In the genomic region with DNA sequence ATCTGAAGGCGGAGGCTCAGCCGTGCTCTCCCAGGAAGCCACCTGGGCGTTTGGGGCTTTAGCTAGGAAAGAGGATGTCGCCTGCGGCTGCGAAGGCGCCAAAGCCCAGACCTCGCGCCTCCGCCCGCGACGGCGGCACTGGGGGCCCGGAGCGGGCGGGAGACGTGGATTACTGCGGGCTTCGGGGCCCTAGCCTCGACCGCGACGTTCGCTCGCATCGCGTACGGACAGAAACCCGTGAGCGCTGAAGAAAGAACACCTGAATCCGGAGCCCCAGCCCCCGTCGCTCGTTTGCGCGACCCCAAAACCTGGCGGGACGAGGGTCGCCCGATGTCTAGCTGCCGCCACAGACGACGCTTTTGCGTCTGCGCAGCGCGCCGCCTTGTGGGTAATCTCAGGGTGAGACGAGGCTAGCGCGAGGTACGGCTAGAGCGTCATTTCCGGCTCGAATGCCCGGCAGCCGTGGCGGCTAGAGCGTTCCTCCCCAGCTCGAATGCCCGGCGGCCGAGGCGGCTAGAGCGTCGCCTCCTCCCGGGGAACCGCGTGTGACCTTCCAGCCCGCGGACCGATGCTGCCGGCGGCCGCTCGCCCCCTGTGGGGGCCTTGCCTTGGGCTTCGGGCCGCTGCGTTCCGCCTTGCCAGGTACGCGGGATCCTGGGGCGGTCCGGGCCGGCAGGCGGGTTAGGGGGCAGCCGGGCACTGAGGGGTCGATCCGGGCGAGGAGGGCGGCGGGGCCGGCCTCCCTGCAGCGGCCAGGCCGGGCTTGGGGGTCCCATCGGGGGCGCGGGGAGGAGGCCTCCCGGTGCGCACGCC, we compare ENCODE assay signal across 8 cellular contexts. TPM values are rescaled to one million over a fixed set of nuclear protein-coding genes. Genes with fewer than 3 reads are reported as not detected.
DNase-seq lines count a peak whose midpoint lies in the region; ATAC-seq and TF ChIP-seq lines count a peak whose summit lies in the region.

A gene (plus strand): TSS at position 434 of the 813 bp plus-strand sequence. CDS start 135 bp downstream, at position 569.

- H3K9me3 ChIP-seq in CD8-positive, alpha-beta T cell (ENCODE audit: low read length) = no peaks in the 10 kb centered on the region

- peaks cover 29% of the 10 kb centered on the region for H3K4me1 ChIP-seq in CD8-positive, alpha-beta T cell (ENCODE audit: insufficient read depth, low read length)

- H3K36me3 ChIP-seq in CD8-positive, alpha-beta T cell (ENCODE audit: insufficient read depth, low read length) = peaks cover 12% of the 10 kb centered on the region

- peaks cover 45% of the 10 kb centered on the region for H3K36me3 Mint-ChIP-seq in CD8-positive, alpha-beta T cell
- peaks cover 45% of the 10 kb centered on the region for H3K36me3 Mint-ChIP-seq in effector memory CD8-positive, alpha-beta T cell (ENCODE audit: insufficient read depth)
- H3K36me3 Mint-ChIP-seq in memory B cell = peaks cover 19% of the 10 kb centered on the region

- H3K27me3 Mint-ChIP-seq in CD8-positive, alpha-beta T cell (ENCODE audit: low read depth) = no peaks in the 10 kb centered on the region
- no peaks in the 10 kb centered on the region for H3K27me3 Mint-ChIP-seq in effector memory CD8-positive, alpha-beta T cell
- H3K27me3 Mint-ChIP-seq in memory B cell = no peaks in the 10 kb centered on the region

- peak within 1 kb of the TSS; percentile 87 for H3K4me3 Mint-ChIP-seq in CD8-positive, alpha-beta T cell
- peak within 1 kb of the TSS; percentile 93 to 94 for H3K4me3 Mint-ChIP-seq in effector memory CD8-positive, alpha-beta T cell
- peak within 1 kb of the TSS; percentile 94 for H3K4me3 Mint-ChIP-seq in memory B cell

- POLR2A ChIA-PET in CD8-positive, alpha-beta T cell (lab: Charles Lee) = interaction anchor here (0.6 to 4.3 kb wide), 11 partner anchors 8 to 223 kb away, joined by 3 to 44 read pairs (median 3); a partner anchor contains a TSS
- POLR2A ChIA-PET in activated CD8-positive, alpha-beta memory T cell treated with anti-CD3 and anti-CD28 coated beads for 36 hours (lab: Charles Lee) = interaction anchor here (0.6 to 2.7 kb wide), 11 partner anchors 9 to 306 kb away, joined by 3 to 13 read pairs (median 4); a partner anchor contains a TSS

- no peaks in the 10 kb centered on the region for H3K9me3 Mint-ChIP-seq in CD8-positive, alpha-beta T cell
- no peaks in the 10 kb centered on the region for H3K9me3 Mint-ChIP-seq in effector memory CD8-positive, alpha-beta T cell
- no peaks in the 10 kb centered on the region for H3K9me3 Mint-ChIP-seq in memory B cell

- peak within 1 kb of the TSS; percentile 96 for H3K27ac ChIP-seq in CD8-positive, alpha-beta T cell (ENCODE audit: low read depth, low read length)

- H3K27me3 ChIP-seq in CD8-positive, alpha-beta T cell (ENCODE audit: insufficient read depth, low read length) = no peaks in the 10 kb centered on the region

- ATAC-seq in CD8-positive, alpha-beta T cell = peak; percentile 87
- ATAC-seq in GM19455 (IDR thresholded peaks at IDR 0.05; ENCODE audit: unreplicated experiment) (peak; percentile 77), memory B cell (ENCODE audit: low read depth) (peak; percentile 95)
- ATAC-seq in effector memory CD8-positive, alpha-beta T cell (replicated peaks) = peak; percentile 85

- H3K27ac Mint-ChIP-seq in CD8-positive, alpha-beta T cell = peak within 1 kb of the TSS; percentile 94
- H3K27ac Mint-ChIP-seq in effector memory CD8-positive, alpha-beta T cell = peak within 1 kb of the TSS; percentile 97 to 98
- H3K27ac Mint-ChIP-seq in memory B cell = peak within 1 kb of the TSS; percentile 97

- H3K4me3 ChIP-seq in CD8-positive, alpha-beta T cell (ENCODE audit: low read depth, low read length) = peak within 1 kb of the TSS; percentile 79

- intact Hi-C loops in CD8-positive, alpha-beta T cell (cut with DNase I, micrococcal nuclease) = loop anchor here (1.0 to 5.0 kb wide), 10 partner anchors 8 to 319 kb away; a partner anchor contains a TSS

- H3K4me1 Mint-ChIP-seq in CD8-positive, alpha-beta T cell (ENCODE audit: low read depth) = peaks cover 31% of the 10 kb centered on the region
- peaks cover 20% of the 10 kb centered on the region in 2 donors for H3K4me1 Mint-ChIP-seq in effector memory CD8-positive, alpha-beta T cell (ENCODE audit: low read depth in 2 of 2)
- H3K4me1 Mint-ChIP-seq in memory B cell = peaks cover 10% of the 10 kb centered on the region

- no peak for TF ChIP-seq CTCF in CD8-positive, alpha-beta T cell (IDR thresholded peaks at IDR 0.05)

- CTCF ChIA-PET in CD8-positive, alpha-beta T cell (lab: Charles Lee) = interaction anchor here (0.6 kb wide), 1 partner anchor 368 kb away, joined by 3 read pairs; no protein-coding TSS in a partner anchor
- CTCF ChIA-PET in activated CD8-positive, alpha-beta memory T cell treated with anti-CD3 and anti-CD28 coated beads for 36 hours (lab: Charles Lee) = interaction anchor here (0.8 to 3.8 kb wide), 7 partner anchors 11 to 256 kb away, joined by 3 to 26 read pairs (median 4); a partner anchor contains a TSS

- DNase-seq in CD8-positive, alpha-beta T cell = peak; percentile 73 to 91 (median 89)
- peak; percentile 74 for DNase-seq in HS-5 (ENCODE audit: low read depth)
- peak; percentile 18 for DNase-seq in NK-92 (lab: John Stamatoyannopoulos, UW; ENCODE audit: unreplicated experiment)
- peak; percentile 85 to 87 (median 86) for DNase-seq in effector memory CD8-positive, alpha-beta T cell
- peak; percentile 80 to 86 for DNase-seq in memory B cell (ENCODE audit: low spot score in 2 of 2)
- DNase-seq in stimulated activated CD8-positive, alpha-beta memory T cell treated with anti-CD3 and anti-CD28 coated beads, Interleukin-12 subunit alpha, Interleukin-12 subunit beta, amount 100 ng/mL, for 1 hour (ENCODE audit: low read depth) = peak; percentile 86

RNA-seq across cellular contexts. Expression of the gene that starts here (rescaled TPM):
- total RNA-seq in CD8-positive, alpha-beta T cell = 10 to 100 TPM; 33.2 to 36.6 TPM
- total RNA-seq in activated CD8-positive, alpha-beta memory T cell treated with anti-CD3 and anti-CD28 coated beads for 36 hours = 100 to 1,000 TPM; 230 to 235 TPM

Comparison
In these comparisons a context has a peak if more than half of its experiments do, and no peak if none do; other contexts are left out.
1. Peak in every context shown above with its lines: DNase-seq, ATAC-seq, H3K4me3 ChIP-seq and H3K27ac ChIP-seq.
2. RNA of the gene that starts here (total RNA-seq): 230 to 235 TPM in activated CD8-positive, alpha-beta memory T cell treated with anti-CD3 and anti-CD28 coated beads for 36 hours; 33.2 to 36.6 TPM in CD8-positive, alpha-beta T cell; every median in the first group is over 4 times any median in the second.
3. DNase-seq: peak in every context shown above with its lines; median percentile 89 in CD8-positive, alpha-beta T cell; 86 in effector memory CD8-positive, alpha-beta T cell; 86 in stimulated activated CD8-positive, alpha-beta memory T cell treated with anti-CD3 and anti-CD28 coated beads, Interleukin-12 subunit alpha, Interleukin-12 subunit beta, amount 100 ng/mL, for 1 hour; 83 in memory B cell; 74 in HS-5; 18 in NK-92.